33 cellular contexts compared by ENCODE assay signal in genomic region chr20:61799394-61799923, GRCh38.
"Had no signal": no experiment of that assay in that cellular context is flagged by ENCODE, and none has a peak within 500 bp of the region (broad histone marks: within the 10 kb centered on the region; RNA-seq: fewer than 3 reads in every experiment).

No MANE protein-coding gene starts in this region.

- ATAC-seq: activated T-cell treated with anti-CD3 and anti-CD28 coated beads, Interleukin-2, amount 50 U/mL, for 72 hours; activated T-helper 17 cell treated with anti-CD3 and anti-CD28 coated beads, Interleukin-2, amount 50 U/mL, for 72 hours; K562; PC-3 had no signal

- H3K4me3 ChIP-seq: K562, Peyer's patch had no signal

- H3K36me3 ChIP-seq: brain microvascular endothelial cell, Peyer's patch, WERI-Rb-1 had no signal

- H3K27me3 Mint-ChIP-seq: activated CD4-positive, alpha-beta memory T cell treated with anti-CD3 and anti-CD28 coated beads, Interleukin-2, amount 10 ng/mL, durations not matched to agents 7 days and 5 days had no signal

- H3K27me3 ChIP-seq: Peyer's patch had no signal

- H3K27ac Mint-ChIP-seq: activated CD4-positive, alpha-beta memory T cell treated with anti-CD3 and anti-CD28 coated beads, Interleukin-2, amount 10 ng/mL, durations not matched to agents 7 days and 5 days; activated naive CD8-positive, alpha-beta T cell treated with anti-CD3 and anti-CD28 coated beads for 36 hours; activated T-cell treated with anti-CD3 and anti-CD28 coated beads, Interleukin-2, amount 50 U/mL, for 72 hours; activated T-helper 17 cell treated with anti-CD3 and anti-CD28 coated beads, Interleukin-2, amount 50 U/mL, for 72 hours had no signal

- H3K9me3 ChIP-seq: Peyer's patch had no signal

- H3K4me1 Mint-ChIP-seq: activated CD4-positive, alpha-beta memory T cell treated with anti-CD3 and anti-CD28 coated beads, Interleukin-2, amount 10 ng/mL, durations not matched to agents 7 days and 5 days; activated naive CD8-positive, alpha-beta T cell treated with anti-CD3 and anti-CD28 coated beads for 36 hours; activated T-helper 17 cell treated with anti-CD3 and anti-CD28 coated beads, Interleukin-2, amount 50 U/mL, for 72 hours had no signal

- DNase-seq: activated CD4-positive, alpha-beta memory T cell treated with anti-CD3 and anti-CD28 coated beads, Interleukin-2, amount 10 ng/mL, durations not matched to agents 7 days and 5 days; activated CD4-positive, alpha-beta T cell treated with anti-CD3 and anti-CD28 coated beads for 1 hour; activated CD4-positive, alpha-beta T cell treated with anti-CD3 and anti-CD28 coated beads for 48 hours; activated CD4-positive, CD25-positive, alpha-beta regulatory T cell; activated effector memory CD4-positive, alpha-beta T cell treated with anti-CD3 and anti-CD28 coated beads, Interleukin-2, amount 50 U/mL, for 16 hours; activated naive CD4-positive, alpha-beta T cell; activated naive CD4-positive, alpha-beta T cell treated with anti-CD3 and anti-CD28 coated beads, Interleukin-2, amount 50 U/mL, for 16 hours; activated naive CD8-positive, alpha-beta T cell treated with anti-CD3 and anti-CD28 coated beads for 36 hours; activated T-cell treated with anti-CD3 and anti-CD28 coated beads, Interleukin-2, amount 50 U/mL, for 1 hour; activated T-cell treated with anti-CD3 and anti-CD28 coated beads, Interleukin-2, amount 50 U/mL, for 72 hours; amniotic stem cell; brain microvascular endothelial cell; central memory CD4-positive, alpha-beta T cell; MM.1S; MV-4-11; NCI-H1092; NCI-H1436 treated with DMSO at 0.1 percent for 48 hours; NCI-H1694 treated with DMSO at 0.1 percent for 48 hours; NCI-H2081; NCI-H2171 treated with DMSO at 0.1 percent for 48 hours; NCI-H226; NCI-H446 treated with DMSO at 0.1 percent for 48 hours; PC-3; RPMI8226; SIG-M5; SW 1271; T-helper 1 cell; T-helper 2 cell; T-helper 9 cell; WERI-Rb-1 had no signal

- H3K36me3 Mint-ChIP-seq: activated naive CD8-positive, alpha-beta T cell treated with anti-CD3 and anti-CD28 coated beads for 36 hours had no signal

- FAIRE-seq: K562 had no signal

- H3K4me3 Mint-ChIP-seq: activated CD4-positive, alpha-beta memory T cell treated with anti-CD3 and anti-CD28 coated beads, Interleukin-2, amount 10 ng/mL, durations not matched to agents 7 days and 5 days; activated naive CD8-positive, alpha-beta T cell treated with anti-CD3 and anti-CD28 coated beads for 36 hours; activated T-cell treated with anti-CD3 and anti-CD28 coated beads, Interleukin-2, amount 50 U/mL, for 72 hours; activated T-helper 17 cell treated with anti-CD3 and anti-CD28 coated beads, Interleukin-2, amount 50 U/mL, for 72 hours had no signal

- H3K27ac ChIP-seq: brain microvascular endothelial cell, Peyer's patch, WERI-Rb-1 had no signal

- H3K9me3 Mint-ChIP-seq: activated CD4-positive, alpha-beta memory T cell treated with anti-CD3 and anti-CD28 coated beads, Interleukin-2, amount 10 ng/mL, durations not matched to agents 7 days and 5 days; activated naive CD8-positive, alpha-beta T cell treated with anti-CD3 and anti-CD28 coated beads for 36 hours; activated T-helper 17 cell treated with anti-CD3 and anti-CD28 coated beads, Interleukin-2, amount 50 U/mL, for 72 hours had no signal
